In genomic region chr16:11507350-11507749, GRCh38 we compare ENCODE assay signal across 2 cellular contexts.
TF ChIP-seq lines count a peak whose summit lies in the region.

No MANE protein-coding gene starts in this region.

TF ChIP-seq in HepG2, 621 proteins besides CTCF, POLR2A, EP300 and RAD21:
- TF ChIP-seq ZNF629 (CRISPR knock-in tag; conservative IDR thresholded peaks at IDR 0.05): peak; percentile 79
- TF ChIP-seq, protein P1, sequence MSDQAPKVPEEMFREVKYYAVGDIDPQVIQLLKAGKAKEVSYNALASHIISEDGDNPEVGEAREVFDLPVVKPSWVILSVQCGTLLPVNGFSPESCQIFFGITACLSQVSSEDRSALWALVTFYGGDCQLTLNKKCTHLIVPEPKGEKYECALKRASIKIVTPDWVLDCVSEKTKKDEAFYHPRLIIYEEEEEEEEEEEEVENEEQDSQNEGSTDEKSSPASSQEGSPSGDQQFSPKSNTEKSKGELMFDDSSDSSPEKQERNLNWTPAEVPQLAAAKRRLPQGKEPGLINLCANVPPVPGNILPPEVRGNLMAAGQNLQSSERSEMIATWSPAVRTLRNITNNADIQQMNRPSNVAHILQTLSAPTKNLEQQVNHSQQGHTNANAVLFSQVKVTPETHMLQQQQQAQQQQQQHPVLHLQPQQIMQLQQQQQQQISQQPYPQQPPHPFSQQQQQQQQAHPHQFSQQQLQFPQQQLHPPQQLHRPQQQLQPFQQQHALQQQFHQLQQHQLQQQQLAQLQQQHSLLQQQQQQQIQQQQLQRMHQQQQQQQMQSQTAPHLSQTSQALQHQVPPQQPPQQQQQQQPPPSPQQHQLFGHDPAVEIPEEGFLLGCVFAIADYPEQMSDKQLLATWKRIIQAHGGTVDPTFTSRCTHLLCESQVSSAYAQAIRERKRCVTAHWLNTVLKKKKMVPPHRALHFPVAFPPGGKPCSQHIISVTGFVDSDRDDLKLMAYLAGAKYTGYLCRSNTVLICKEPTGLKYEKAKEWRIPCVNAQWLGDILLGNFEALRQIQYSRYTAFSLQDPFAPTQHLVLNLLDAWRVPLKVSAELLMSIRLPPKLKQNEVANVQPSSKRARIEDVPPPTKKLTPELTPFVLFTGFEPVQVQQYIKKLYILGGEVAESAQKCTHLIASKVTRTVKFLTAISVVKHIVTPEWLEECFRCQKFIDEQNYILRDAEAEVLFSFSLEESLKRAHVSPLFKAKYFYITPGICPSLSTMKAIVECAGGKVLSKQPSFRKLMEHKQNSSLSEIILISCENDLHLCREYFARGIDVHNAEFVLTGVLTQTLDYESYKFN (CRISPR knock-in tag; conservative IDR thresholded peaks at IDR 0.05): no peak

TF ChIP-seq in GM12878, 131 proteins besides CTCF, POLR2A, EP300 and RAD21:
- TF ChIP-seq IKZF2 (IDR thresholded peaks at IDR 0.05) (no peak), ASH2L (IDR thresholded peaks at IDR 0.05; ENCODE audit: borderline replicate concordance, low read depth) (no peak), MTA3 (IDR thresholded peaks at IDR 0.05; ENCODE audit: borderline replicate concordance, low read length) (no peak), CREM (IDR thresholded peaks at IDR 0.05; ENCODE audit: low read depth) (no peak), EGR1 (IDR thresholded peaks at IDR 0.05; ENCODE audit: borderline replicate concordance in 1 of 2, low read depth in 2 of 2, low read length in 2 of 2) (no peak), CEBPB (IDR thresholded peaks at IDR 0.05; ENCODE audit: borderline replicate concordance in 1 of 2, low read depth in 2 of 2, low read length in 2 of 2) (no peak), HDGF (IDR thresholded peaks at IDR 0.05) (no peak), LARP7 (IDR thresholded peaks at IDR 0.05) (no peak), CBX3 (IDR thresholded peaks at IDR 0.05; ENCODE audit: borderline replicate concordance, low read depth) (no peak), ZNF622 (IDR thresholded peaks at IDR 0.05) (no peak), ELK1 (IDR thresholded peaks at IDR 0.05; ENCODE audit: low read depth, low read length) (no peak), RFX5 (IDR thresholded peaks at IDR 0.05; ENCODE audit: low read depth, low read length) (no peak), BCL3 (IDR thresholded peaks at IDR 0.05; ENCODE audit: borderline replicate concordance, insufficient read depth, low read depth, low read length, poor library complexity, severe bottlenecking) (no peak), NFXL1 (IDR thresholded peaks at IDR 0.05; ENCODE audit: borderline replicate concordance) (no peak)
